24 cellular contexts compared by ENCODE assay signal in the genomic region with DNA sequence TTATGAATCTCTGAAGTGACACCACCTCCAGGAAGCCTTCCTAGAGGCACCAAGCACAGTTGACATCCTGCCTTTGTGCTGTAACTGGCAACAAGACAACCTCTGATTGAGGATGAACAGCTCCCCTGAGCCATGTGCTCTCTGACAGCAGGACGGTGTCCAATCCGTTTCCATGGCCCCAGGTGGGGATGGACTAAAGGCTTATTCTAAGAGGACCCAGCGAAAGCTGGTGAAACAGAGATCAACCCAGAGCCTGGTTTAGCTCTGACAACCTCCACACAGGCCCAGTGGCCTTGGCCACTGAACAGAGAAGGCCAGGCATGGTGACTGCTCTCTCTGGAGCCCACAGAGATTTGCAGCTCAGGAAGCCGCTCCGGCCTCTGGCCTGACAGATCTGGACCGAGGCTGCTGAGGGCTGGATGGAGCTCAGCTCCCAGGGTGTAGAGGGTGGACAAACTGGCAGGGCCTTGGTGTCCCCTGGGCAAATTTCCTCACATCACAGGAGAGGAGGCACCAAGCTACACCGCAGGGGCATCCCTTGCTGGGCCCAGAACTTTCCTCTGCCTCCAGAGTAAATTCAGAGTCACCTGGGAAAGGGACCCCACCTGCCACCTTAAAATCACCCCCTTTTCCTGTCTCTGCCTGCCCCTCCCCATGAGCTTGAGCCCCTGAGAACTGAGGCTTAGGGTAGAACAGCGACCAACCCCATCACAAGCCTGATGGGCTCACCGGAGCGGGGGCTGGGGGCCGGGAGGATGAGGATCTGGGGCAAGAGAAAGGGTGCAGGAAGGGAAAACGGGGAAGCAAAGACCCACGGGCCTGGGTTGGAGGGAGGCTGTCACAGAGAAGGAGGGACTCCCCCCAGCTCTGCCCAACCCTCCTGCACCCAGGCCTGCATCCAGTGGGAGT. TPM values are rescaled to one million over a fixed set of nuclear protein-coding genes. Genes with fewer than 3 reads are reported as not detected.
A peak's percentile ranks its signal among the peaks of the same experiment; 100 is the strongest.
DNase-seq lines count a peak whose midpoint lies in the region; ATAC-seq and TF ChIP-seq lines count a peak whose summit lies in the region.
"Had no signal": no experiment of that assay in that cellular context is flagged by ENCODE, and none has a peak within 500 bp of the region (broad histone marks: within the 10 kb centered on the region; RNA-seq: fewer than 3 reads in every experiment).

No MANE protein-coding gene starts in this region.

- no peak overlapping the region for H3K4me3 Mint-ChIP-seq in activated CD8-positive, alpha-beta memory T cell treated with anti-CD3 and anti-CD28 coated beads, Interleukin-2, amount 10 ng/mL, durations not matched to agents 7 days and 5 days
- no peak overlapping the region for H3K4me3 Mint-ChIP-seq in type B pancreatic cell
- no peak overlapping the region for H3K4me3 Mint-ChIP-seq in activated CD4-positive, alpha-beta T cell treated with anti-CD3 and anti-CD28 coated beads, Interleukin-2, amount 10 ng/mL, durations not matched to agents 7 days and 5 days
- H3K4me3 Mint-ChIP-seq: activated T-helper 17 cell treated with anti-CD3 and anti-CD28 coated beads, Interleukin-2, amount 50 U/mL, for 72 hours had no signal

- peak; percentile 17 for DNase-seq in activated CD4-positive, CD25-positive, alpha-beta regulatory T cell treated with anti-CD3 and anti-CD28 coated beads, Interleukin-2, amount 50 U/mL, for 72 hours
- DNase-seq in activated CD8-positive, alpha-beta memory T cell treated with anti-CD3 and anti-CD28 coated beads, Interleukin-2, amount 10 ng/mL, durations not matched to agents 7 days and 5 days: peak; percentile 15
- DNase-seq in left lung (peak; percentile 25 to 46), type B pancreatic cell (ENCODE audit: extremely low spot score, unreplicated experiment) (peak; percentile 56), prostate gland (ENCODE audit: low spot score) (no peak), NAMALWA (ENCODE audit: low spot score) (no peak)
- DNase-seq in activated CD4-positive, alpha-beta T cell treated with anti-CD3 and anti-CD28 coated beads, Interleukin-2, amount 10 ng/mL, durations not matched to agents 7 days and 5 days: no peak
- DNase-seq: 8988T; activated CD4-positive, CD25-positive, alpha-beta regulatory T cell; brain microvascular endothelial cell; cortex of kidney; KG1; NCI-H187; occipital lobe; T-helper 2 cell had no signal

- no peak for TF ChIP-seq POLR2A in prostate gland (IDR thresholded peaks at IDR 0.05)

- no peaks in the 10 kb centered on the region for H3K9me3 Mint-ChIP-seq in activated CD8-positive, alpha-beta memory T cell treated with anti-CD3 and anti-CD28 coated beads, Interleukin-2, amount 10 ng/mL, durations not matched to agents 7 days and 5 days (ENCODE audit: low read depth)
- peaks cover 4% of the 10 kb centered on the region for H3K9me3 Mint-ChIP-seq in type B pancreatic cell
- peaks cover 3% of the 10 kb centered on the region for H3K9me3 Mint-ChIP-seq in activated CD4-positive, alpha-beta T cell treated with anti-CD3 and anti-CD28 coated beads, Interleukin-2, amount 10 ng/mL, durations not matched to agents 7 days and 5 days

- H3K27me3 ChIP-seq in left lung (peaks cover 0 to 38% of the 10 kb centered on the region in 2 donors), prostate gland (replicated peaks; ENCODE audit: insufficient read depth) (no peaks in the 10 kb centered on the region)
- H3K27me3 ChIP-seq: brain microvascular endothelial cell, SJSA1 had no signal

- H3K36me3 ChIP-seq in left lung (no peaks in the 10 kb centered on the region), prostate gland (no peaks in the 10 kb centered on the region)
- H3K36me3 ChIP-seq: brain microvascular endothelial cell, SJSA1, thoracic aorta had no signal

- CTCF ChIA-PET in activated CD8-positive, alpha-beta memory T cell treated with anti-CD3 and anti-CD28 coated beads, Interleukin-2, amount 10 ng/mL, durations not matched to agents 7 days and 5 days (lab: Charles Lee): no interaction called here
- CTCF ChIA-PET in activated CD4-positive, alpha-beta T cell treated with anti-CD3 and anti-CD28 coated beads, Interleukin-2, amount 10 ng/mL, durations not matched to agents 7 days and 5 days (lab: Charles Lee): interaction anchor here (1.2 kb wide), 1 partner anchor 15 kb away, joined by 3 read pairs; no protein-coding TSS in a partner anchor

- no peaks in the 10 kb centered on the region for H3K4me1 Mint-ChIP-seq in activated CD8-positive, alpha-beta memory T cell treated with anti-CD3 and anti-CD28 coated beads, Interleukin-2, amount 10 ng/mL, durations not matched to agents 7 days and 5 days
- H3K4me1 Mint-ChIP-seq in type B pancreatic cell (ENCODE audit: unreplicated experiment): peaks cover 21% of the 10 kb centered on the region
- H3K4me1 Mint-ChIP-seq in activated CD4-positive, alpha-beta T cell treated with anti-CD3 and anti-CD28 coated beads, Interleukin-2, amount 10 ng/mL, durations not matched to agents 7 days and 5 days: no peaks in the 10 kb centered on the region
- H3K4me1 Mint-ChIP-seq: activated T-helper 17 cell treated with anti-CD3 and anti-CD28 coated beads, Interleukin-2, amount 50 U/mL, for 72 hours had no signal

- H3K4me3 ChIP-seq in left lung (no peak overlapping the region), prostate gland (no peak overlapping the region)
- H3K4me3 ChIP-seq: lung, SJSA1, thoracic aorta had no signal

- H3K27ac ChIP-seq in left lung (no peak overlapping the region), prostate gland (no peak overlapping the region)
- H3K27ac ChIP-seq: brain microvascular endothelial cell, SJSA1, thoracic aorta had no signal

- WGBS in prostate gland: 88% methylated on average over 13 of the region's 13 CpGs

- intact Hi-C loops in left lung (cut with DNase I): no loop called here
- intact Hi-C loops in prostate gland (cut with DNase I): no loop called here

- H3K4me1 ChIP-seq in left lung: no peaks in the 10 kb centered on the region
- H3K4me1 ChIP-seq in prostate gland (replicated peaks): no peaks in the 10 kb centered on the region
- H3K4me1 ChIP-seq: Caco-2 had no signal

- H3K27ac Mint-ChIP-seq in activated CD8-positive, alpha-beta memory T cell treated with anti-CD3 and anti-CD28 coated beads, Interleukin-2, amount 10 ng/mL, durations not matched to agents 7 days and 5 days: no peak overlapping the region
- H3K27ac Mint-ChIP-seq in type B pancreatic cell: no peak overlapping the region
- H3K27ac Mint-ChIP-seq in activated CD4-positive, alpha-beta T cell treated with anti-CD3 and anti-CD28 coated beads, Interleukin-2, amount 10 ng/mL, durations not matched to agents 7 days and 5 days: no peak overlapping the region
- H3K27ac Mint-ChIP-seq: activated T-helper 17 cell treated with anti-CD3 and anti-CD28 coated beads, Interleukin-2, amount 50 U/mL, for 72 hours had no signal

- H3K36me3 Mint-ChIP-seq in activated CD8-positive, alpha-beta memory T cell treated with anti-CD3 and anti-CD28 coated beads, Interleukin-2, amount 10 ng/mL, durations not matched to agents 7 days and 5 days: no peaks in the 10 kb centered on the region
- no peaks in the 10 kb centered on the region for H3K36me3 Mint-ChIP-seq in type B pancreatic cell
- H3K36me3 Mint-ChIP-seq in activated CD4-positive, alpha-beta T cell treated with anti-CD3 and anti-CD28 coated beads, Interleukin-2, amount 10 ng/mL, durations not matched to agents 7 days and 5 days (ENCODE audit: low read depth): no peaks in the 10 kb centered on the region

- ATAC-seq in activated CD4-positive, CD25-positive, alpha-beta regulatory T cell treated with anti-CD3 and anti-CD28 coated beads, Interleukin-2, amount 50 U/mL, for 24 hours: no peak
- no peak for ATAC-seq in activated CD8-positive, alpha-beta memory T cell treated with anti-CD3 and anti-CD28 coated beads, Interleukin-2, amount 10 ng/mL, durations not matched to agents 7 days and 5 days
- ATAC-seq in left lung: no peak
- ATAC-seq: activated T-helper 17 cell treated with anti-CD3 and anti-CD28 coated beads, Interleukin-2, amount 50 U/mL, for 72 hours had no signal

- POLR2A ChIA-PET in activated CD4-positive, alpha-beta T cell treated with anti-CD3 and anti-CD28 coated beads, Interleukin-2, amount 10 ng/mL, durations not matched to agents 7 days and 5 days (lab: Charles Lee): no interaction called here

- no peak for TF ChIP-seq CTCF in left lung (IDR thresholded peaks at IDR 0.05)
- no peak for TF ChIP-seq CTCF in type B pancreatic cell (conservative IDR thresholded peaks at IDR 0.05)
- no peak for TF ChIP-seq CTCF in prostate gland (IDR thresholded peaks at IDR 0.05)

- no peaks in the 10 kb centered on the region for H3K27me3 Mint-ChIP-seq in activated CD8-positive, alpha-beta memory T cell treated with anti-CD3 and anti-CD28 coated beads, Interleukin-2, amount 10 ng/mL, durations not matched to agents 7 days and 5 days
- peaks cover 38% of the 10 kb centered on the region for H3K27me3 Mint-ChIP-seq in type B pancreatic cell
- H3K27me3 Mint-ChIP-seq in activated CD4-positive, alpha-beta T cell treated with anti-CD3 and anti-CD28 coated beads, Interleukin-2, amount 10 ng/mL, durations not matched to agents 7 days and 5 days: peaks cover 4% of the 10 kb centered on the region

- H3K9me3 ChIP-seq in left lung (peaks cover 0 to 7% of the 10 kb centered on the region in 2 donors), prostate gland (no peaks in the 10 kb centered on the region)
- H3K9me3 ChIP-seq: Caco-2, SJSA1, thoracic aorta had no signal

RNA-seq across cellular contexts. Expression of a gene that starts 40.2 kb away (rescaled TPM):
- total RNA-seq in activated CD8-positive, alpha-beta memory T cell treated with anti-CD3 and anti-CD28 coated beads, Interleukin-2, amount 10 ng/mL, durations not matched to agents 7 days and 5 days: not detected
- total RNA-seq in left lung (not detected), type B pancreatic cell (ENCODE audit: low replicate concordance) (3.2 and 3.4 TPM in 2 replicates), prostate gland (1 to 10 TPM in 1 of 2 donors, not detected in 1; 5.3 TPM)
- total RNA-seq in activated CD4-positive, alpha-beta T cell treated with anti-CD3 and anti-CD28 coated beads, Interleukin-2, amount 10 ng/mL, durations not matched to agents 7 days and 5 days: not detected
- total RNA-seq: activated CD8-positive, alpha-beta memory T cell treated with anti-CD3 and anti-CD28 coated beads for 36 hours; activated T-helper 17 cell treated with anti-CD3 and anti-CD28 coated beads, Interleukin-2, amount 50 U/mL, for 72 hours; endothelial cell of umbilical vein; lung; OCI-LY7 had no signal

Comparison
In these comparisons a context has a peak if more than half of its experiments do, and no peak if none do; other contexts are left out.
1. DNase-seq: peak in activated CD4-positive, CD25-positive, alpha-beta regulatory T cell treated with anti-CD3 and anti-CD28 coated beads, Interleukin-2, amount 50 U/mL, for 72 hours (single experiment), activated CD8-positive, alpha-beta memory T cell treated with anti-CD3 and anti-CD28 coated beads, Interleukin-2, amount 10 ng/mL, durations not matched to agents 7 days and 5 days (single experiment), left lung (2 of 2) and type B pancreatic cell (single experiment); none in prostate gland (single experiment), NAMALWA (single experiment) and activated CD4-positive, alpha-beta T cell treated with anti-CD3 and anti-CD28 coated beads, Interleukin-2, amount 10 ng/mL, durations not matched to agents 7 days and 5 days (single experiment).